In the genomic region with DNA sequence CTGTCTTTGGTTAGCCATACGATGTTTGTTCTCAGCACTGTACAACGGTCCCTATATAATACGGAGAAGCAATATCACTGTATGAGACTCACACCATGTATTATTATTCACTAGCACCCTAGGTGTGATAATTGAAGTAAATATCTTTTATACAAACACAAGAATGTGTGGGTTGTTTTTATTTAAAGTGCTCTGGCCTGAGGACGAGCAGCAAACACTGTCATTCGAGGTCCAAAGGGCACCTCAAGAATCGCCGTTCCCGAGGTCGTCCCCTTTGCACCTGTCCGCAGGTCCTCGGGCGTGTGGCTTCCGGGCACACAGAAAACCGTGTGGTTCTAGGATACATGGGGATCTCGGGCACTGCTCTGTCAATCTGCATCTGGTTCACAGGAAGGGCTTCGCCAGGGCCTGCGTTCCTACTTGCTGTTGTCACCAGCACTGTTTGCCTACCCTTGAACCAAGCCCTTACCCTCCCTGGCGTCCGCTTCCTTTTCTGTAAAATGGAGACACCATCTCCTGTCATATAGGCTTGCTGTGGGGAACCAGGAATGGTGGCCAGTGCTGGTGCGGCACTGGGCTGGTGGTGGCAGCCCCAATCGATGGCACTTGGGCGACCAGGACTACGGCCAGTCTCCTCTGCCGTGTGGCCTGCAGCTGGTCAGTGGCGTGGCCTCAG, we compare ENCODE assay signal across 1 cellular context.
TF ChIP-seq lines count a peak whose summit lies in the region.

No MANE protein-coding gene starts in this region.

TF ChIP-seq in HepG2, 621 proteins besides CTCF, POLR2A, EP300 and RAD21 (continued from another document):
- 0 out of 2 replicates have a peak, but pooled peaks have one; percentile 17 for TF ChIP-seq RERE (CRISPR knock-in tag; IDR thresholded peaks at IDR 0.05; ENCODE audit: low read depth)
- no peak for TF ChIP-seq ZNF3 (CRISPR knock-in tag; IDR thresholded peaks at IDR 0.05)
- peak; percentile 81 for TF ChIP-seq FOXO1 (CRISPR knock-in tag; IDR thresholded peaks at IDR 0.05)
- peak; percentile 93; the same call in 1 of the 2 replicates for TF ChIP-seq ZNF761 (CRISPR knock-in tag; conservative IDR thresholded peaks at IDR 0.05)
- no peak for TF ChIP-seq SIX1 (CRISPR knock-in tag; IDR thresholded peaks at IDR 0.05; ENCODE audit: borderline replicate concordance)
- no peak for TF ChIP-seq ZNF496 (CRISPR knock-in tag; IDR thresholded peaks at IDR 0.05; ENCODE audit: insufficient replicate concordance)
- peak; percentile 86; the same call in 1 of the 2 replicates for TF ChIP-seq MEIS1 (CRISPR knock-in tag; IDR thresholded peaks at IDR 0.05; ENCODE audit: borderline replicate concordance)
- peak; percentile 91; the same call in 1 of the 2 replicates for TF ChIP-seq ZNF430 (CRISPR knock-in tag; IDR thresholded peaks at IDR 0.05)
- TF ChIP-seq PAF1 (CRISPR knock-in tag; IDR thresholded peaks at IDR 0.05) = no peak
- TF ChIP-seq KLF11 (CRISPR knock-in tag; IDR thresholded peaks at IDR 0.05) = 0 out of 2 replicates have a peak, but pooled peaks have one; percentile 20
- peak; percentile 69; the same call in 1 of the 2 replicates for TF ChIP-seq TFDP1 (CRISPR knock-in tag; IDR thresholded peaks at IDR 0.05; ENCODE audit: borderline replicate concordance)
- TF ChIP-seq, protein P1, sequence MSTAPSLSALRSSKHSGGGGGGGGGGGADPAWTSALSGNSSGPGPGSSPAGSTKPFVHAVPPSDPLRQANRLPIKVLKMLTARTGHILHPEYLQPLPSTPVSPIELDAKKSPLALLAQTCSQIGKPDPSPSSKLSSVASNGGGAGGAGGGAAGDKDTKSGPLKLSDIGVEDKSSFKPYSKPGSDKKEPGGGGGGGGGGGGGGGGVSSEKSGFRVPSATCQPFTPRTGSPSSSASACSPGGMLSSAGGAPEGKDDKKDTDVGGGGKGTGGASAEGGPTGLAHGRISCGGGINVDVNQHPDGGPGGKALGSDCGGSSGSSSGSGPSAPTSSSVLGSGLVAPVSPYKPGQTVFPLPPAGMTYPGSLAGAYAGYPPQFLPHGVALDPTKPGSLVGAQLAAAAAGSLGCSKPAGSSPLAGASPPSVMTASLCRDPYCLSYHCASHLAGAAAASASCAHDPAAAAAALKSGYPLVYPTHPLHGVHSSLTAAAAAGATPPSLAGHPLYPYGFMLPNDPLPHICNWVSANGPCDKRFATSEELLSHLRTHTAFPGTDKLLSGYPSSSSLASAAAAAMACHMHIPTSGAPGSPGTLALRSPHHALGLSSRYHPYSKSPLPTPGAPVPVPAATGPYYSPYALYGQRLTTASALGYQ (CRISPR knock-in tag; IDR thresholded peaks at IDR 0.05) = peak; percentile 89
- TF ChIP-seq ZBTB34 (CRISPR knock-in tag; IDR thresholded peaks at IDR 0.05) = peak; percentile 82; the same call in 1 of the 2 replicates
- TF ChIP-seq LRRFIP1 (CRISPR knock-in tag; conservative IDR thresholded peaks at IDR 0.05) = no peak
